Comparison of ENCODE assay signal across 8 cellular contexts in genomic region chr11:96342971-96343711, GRCh38. TPM values are rescaled to one million over a fixed set of nuclear protein-coding genes. Genes with fewer than 3 reads are reported as not detected.
A peak's percentile ranks its signal among the peaks of the same experiment; 100 is the strongest.
DNase-seq lines count a peak whose midpoint lies in the region; ATAC-seq and TF ChIP-seq lines count a peak whose summit lies in the region.

MAML2 (minus strand) TSS chr11:96343195; CDS start chr11:96341895, 1,300 bp downstream.

- TF ChIP-seq CTCF in BE2C (IDR thresholded peaks at IDR 0.05; ENCODE audit: low read depth, low read length), result peak; percentile 80

- ATAC-seq in HG03457 (IDR thresholded peaks at IDR 0.05; ENCODE audit: unreplicated experiment) (peak; percentile 68), left lobe of liver (peak; percentile 99)

- H3K4me3 Mint-ChIP-seq in activated CD4-positive, alpha-beta T cell treated with anti-CD3 and anti-CD28 coated beads, Interleukin-2, amount 10 ng/mL, durations not matched to agents 7 days and 5 days, result peak within 1 kb of the TSS; percentile 96

- no peaks in the 10 kb centered on the region for H3K36me3 ChIP-seq in BE2C

- peaks cover 25% of the 10 kb centered on the region for H3K4me1 Mint-ChIP-seq in activated CD4-positive, alpha-beta T cell treated with anti-CD3 and anti-CD28 coated beads, Interleukin-2, amount 10 ng/mL, durations not matched to agents 7 days and 5 days

- no peaks in the 10 kb centered on the region for H3K27me3 Mint-ChIP-seq in activated CD4-positive, alpha-beta T cell treated with anti-CD3 and anti-CD28 coated beads, Interleukin-2, amount 10 ng/mL, durations not matched to agents 7 days and 5 days

- peaks cover 4% of the 10 kb centered on the region for H3K9me3 Mint-ChIP-seq in activated CD4-positive, alpha-beta T cell treated with anti-CD3 and anti-CD28 coated beads, Interleukin-2, amount 10 ng/mL, durations not matched to agents 7 days and 5 days

- DNase-seq in BE2C, result peak; percentile 94
- peak; percentile 79 for DNase-seq in GM19240 (ENCODE audit: insufficient read length, low spot score)
- DNase-seq in NCI-H526 (lab: John Stamatoyannopoulos, UW), result peak; percentile 94 to 99
- peak; percentile 93 for DNase-seq in activated CD4-positive, alpha-beta T cell treated with anti-CD3 and anti-CD28 coated beads, Interleukin-2, amount 10 ng/mL, durations not matched to agents 7 days and 5 days
- DNase-seq in cortex of kidney (lab: John Stamatoyannopoulos, UW), result peak; percentile 32
- DNase-seq in left lobe of liver (ENCODE audit: low spot score), result peak; percentile 87
- DNase-seq in stimulated activated CD4-positive, alpha-beta T cell treated with anti-CD3 and anti-CD28 coated beads, Interleukin-2, amount 100 ng/mL, for 24 hours, result peak; percentile 89

- peaks cover 24% of the 10 kb centered on the region for H3K36me3 Mint-ChIP-seq in activated CD4-positive, alpha-beta T cell treated with anti-CD3 and anti-CD28 coated beads, Interleukin-2, amount 10 ng/mL, durations not matched to agents 7 days and 5 days (ENCODE audit: low read depth)

- H3K4me1 ChIP-seq in BE2C, result peaks cover 1% of the 10 kb centered on the region; the same call in 1 of the 2 replicates

- H3K27ac Mint-ChIP-seq in activated CD4-positive, alpha-beta T cell treated with anti-CD3 and anti-CD28 coated beads, Interleukin-2, amount 10 ng/mL, durations not matched to agents 7 days and 5 days, result peak within 1 kb of the TSS; percentile 88

- POLR2A ChIA-PET in activated CD4-positive, alpha-beta T cell treated with anti-CD3 and anti-CD28 coated beads, Interleukin-2, amount 10 ng/mL, durations not matched to agents 7 days and 5 days (lab: Charles Lee), result interaction anchor here (0.7 to 1.5 kb wide), 5 partner anchors 23 to 100 kb away, joined by 3 to 8 read pairs (median 4); partner anchors contain the start of genes CCDC82 and JRKL

- H3K27me3 ChIP-seq in BE2C, result no peaks in the 10 kb centered on the region

- no peaks in the 10 kb centered on the region for H3K9me3 ChIP-seq in BE2C

- CTCF ChIA-PET in activated CD4-positive, alpha-beta T cell treated with anti-CD3 and anti-CD28 coated beads, Interleukin-2, amount 10 ng/mL, durations not matched to agents 7 days and 5 days (lab: Charles Lee), result interaction anchor here (0.6 to 3.1 kb wide), 86 partner anchors 9 to 1253 kb away, joined by 3 to 20 read pairs (median 4); partner anchors contain the start of genes CCDC82, ENDOD1, FAM76B and JRKL

- peak within 1 kb of the TSS; percentile 88 for H3K4me3 ChIP-seq in BE2C (ENCODE audit: low read depth, low read length)

RNA-seq across cellular contexts. Expression of gene MAML2, which starts in this region (rescaled TPM):
- polyA plus RNA-seq in BE2C (2012; ENCODE audit: insufficient read depth, insufficient read length, low read depth), result 9.9 TPM
- 10 to 100 TPM; 23.4 to 27.2 TPM for total RNA-seq in activated CD4-positive, alpha-beta T cell treated with anti-CD3 and anti-CD28 coated beads, Interleukin-2, amount 10 ng/mL, durations not matched to agents 7 days and 5 days
- total RNA-seq in left lobe of liver, result 1.0 TPM

Comparison
In these comparisons a context has a peak if more than half of its experiments do, and no peak if none do; other contexts are left out.
1. Peak in every context shown above with its lines: DNase-seq, ATAC-seq and H3K4me3 ChIP-seq.
2. RNA of gene MAML2 (total RNA-seq): 23.4 to 27.2 TPM in activated CD4-positive, alpha-beta T cell treated with anti-CD3 and anti-CD28 coated beads, Interleukin-2, amount 10 ng/mL, durations not matched to agents 7 days and 5 days; 1.0 TPM in left lobe of liver (single experiment); every median in the first group is over 10 times any median in the second.
3. DNase-seq: peak in every context shown above with its lines; median percentile 96 in NCI-H526; 94 in BE2C; 93 in activated CD4-positive, alpha-beta T cell treated with anti-CD3 and anti-CD28 coated beads, Interleukin-2, amount 10 ng/mL, durations not matched to agents 7 days and 5 days; 89 in stimulated activated CD4-positive, alpha-beta T cell treated with anti-CD3 and anti-CD28 coated beads, Interleukin-2, amount 100 ng/mL, for 24 hours; 87 in left lobe of liver; 79 in GM19240; 32 in cortex of kidney.